Comparison of ENCODE assay signal across 22 cellular contexts in genomic region chr5:54676964-54677363, GRCh38.
"Had no signal": no experiment of that assay in that cellular context is flagged by ENCODE, and none has a peak within 500 bp of the region (broad histone marks: within the 10 kb centered on the region; RNA-seq: fewer than 3 reads in every experiment).

No MANE protein-coding gene starts in this region.

- H3K27me3 ChIP-seq: gastroesophageal sphincter, right lobe of liver, stomach, suprapubic skin, upper lobe of left lung had no signal

- H3K9me3 ChIP-seq: gastroesophageal sphincter, mucosa of descending colon, right lobe of liver, suprapubic skin, upper lobe of left lung had no signal

- H3K9me3 Mint-ChIP-seq: central memory CD8-positive, alpha-beta T cell had no signal

- H3K4me3 ChIP-seq: gastroesophageal sphincter, mucosa of descending colon, right lobe of liver, stomach, suprapubic skin, upper lobe of left lung had no signal

- DNase-seq: activated CD4-positive, alpha-beta T cell treated with anti-CD3 and anti-CD28 coated beads, Interleukin-2, amount 50 U/mL, for 4 hours; activated CD8-positive, alpha-beta memory T cell treated with anti-CD3 and anti-CD28 coated beads for 24 hours; activated CD8-positive, alpha-beta memory T cell treated with anti-CD3 and anti-CD28 coated beads, Interleukin-2, amount 50 U/mL, for 4 hours; activated T-cell treated with anti-CD3 and anti-CD28 coated beads, Interleukin-2, amount 50 U/mL, for 24 hours; head of caudate nucleus; left cardiac atrium; mucosa of descending colon; occipital lobe; posterior cingulate gyrus; right lobe of liver; small intestine; stimulated activated CD4-positive, alpha-beta T cell treated with anti-CD3 and anti-CD28 coated beads, Interleukin-2, amount 100 ng/mL, for 24 hours; stomach had no signal

- H3K27ac Mint-ChIP-seq: activated naive CD4-positive, alpha-beta T cell treated with anti-CD3 and anti-CD28 coated beads, Interleukin-2, amount 50 U/mL, for 72 hours; activated T-cell treated with anti-CD3 and anti-CD28 coated beads, Interleukin-2, amount 50 U/mL, for 24 hours; activated T-helper 17 cell treated with anti-CD3 and anti-CD28 coated beads, Interleukin-2, amount 50 U/mL, for 72 hours; stimulated activated memory B cell treated with anti-CD40 and anti-IgM and Interleukin-4, amounts not matched to agents 10 μg/mL and 1 μg/mL and 100 μg/mL, for 72 hours; T-helper 2 cell treated with Interferon-gamma antibody and Interleukin-4, amounts not matched to agents 5 μg/mL and 100 μg/mL, for 36 hours had no signal

- H3K27me3 Mint-ChIP-seq: activated T-cell treated with anti-CD3 and anti-CD28 coated beads, Interleukin-2, amount 50 U/mL, for 24 hours; activated T-helper 17 cell treated with anti-CD3 and anti-CD28 coated beads, Interleukin-2, amount 50 U/mL, for 72 hours; central memory CD8-positive, alpha-beta T cell; stimulated activated memory B cell treated with anti-CD40 and anti-IgM and Interleukin-4, amounts not matched to agents 10 μg/mL and 1 μg/mL and 100 μg/mL, for 72 hours had no signal

- H3K27ac ChIP-seq: epithelial cell of prostate, gastroesophageal sphincter, right lobe of liver, stomach, suprapubic skin, upper lobe of left lung had no signal

- H3K4me3 Mint-ChIP-seq: activated T-cell treated with anti-CD3 and anti-CD28 coated beads, Interleukin-2, amount 50 U/mL, for 24 hours; activated T-helper 17 cell treated with anti-CD3 and anti-CD28 coated beads, Interleukin-2, amount 50 U/mL, for 72 hours; central memory CD8-positive, alpha-beta T cell; stimulated activated memory B cell treated with anti-CD40 and anti-IgM and Interleukin-4, amounts not matched to agents 10 μg/mL and 1 μg/mL and 100 μg/mL, for 72 hours; T-helper 2 cell treated with Interferon-gamma antibody and Interleukin-4, amounts not matched to agents 5 μg/mL and 100 μg/mL, for 36 hours had no signal

- H3K36me3 ChIP-seq: gastroesophageal sphincter, right lobe of liver, stomach, suprapubic skin, upper lobe of left lung had no signal

- H3K4me1 ChIP-seq: gastroesophageal sphincter, right lobe of liver had no signal

- ATAC-seq: activated naive CD4-positive, alpha-beta T cell treated with anti-CD3 and anti-CD28 coated beads, Interleukin-2, amount 50 U/mL, for 72 hours; activated T-helper 17 cell treated with anti-CD3 and anti-CD28 coated beads, Interleukin-2, amount 50 U/mL, for 72 hours; gastroesophageal sphincter; left cardiac atrium; mucosa of descending colon; right lobe of liver; stimulated activated memory B cell treated with anti-CD40 and anti-IgM and Interleukin-4, amounts not matched to agents 10 μg/mL and 1 μg/mL and 100 μg/mL, for 72 hours had no signal
